8 cellular contexts compared by ENCODE assay signal in the genomic region with DNA sequence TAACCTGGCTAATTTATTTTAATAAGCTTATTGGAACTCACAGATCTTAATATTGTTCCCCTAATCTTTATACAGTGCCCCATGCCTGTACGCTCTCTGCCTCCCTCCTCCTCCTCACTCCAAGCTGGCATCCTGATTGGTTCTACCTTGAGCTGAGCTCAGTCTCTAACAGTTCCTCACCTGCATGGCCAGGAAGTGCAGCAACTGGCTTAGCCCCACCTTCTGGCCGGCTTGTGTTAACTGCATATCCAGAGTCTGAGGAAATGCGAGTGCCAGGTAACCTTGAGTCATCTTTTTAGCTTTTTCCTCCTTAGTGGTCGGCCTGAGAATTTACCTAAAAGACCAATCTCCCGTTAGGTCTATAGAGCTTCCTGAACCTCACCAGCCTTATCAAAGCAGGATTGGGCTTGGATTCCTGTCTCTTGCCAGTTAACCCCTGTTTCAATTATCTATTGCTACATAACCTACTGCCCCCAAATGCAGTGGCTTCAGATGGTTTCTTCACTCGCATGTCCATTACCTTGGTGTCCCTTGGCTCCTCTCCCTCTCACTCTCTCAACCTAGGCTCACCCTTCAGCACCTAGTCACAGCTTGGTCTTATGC.
DNase-seq lines count a peak whose midpoint lies in the region; ATAC-seq and TF ChIP-seq lines count a peak whose summit lies in the region.

No MANE protein-coding gene starts in this region.

- DNase-seq in CD4-positive, alpha-beta memory T cell, result peak; percentile 46 to 66 (median 58)
- DNase-seq in NCI-H146 treated with DMSO at 0.1 percent for 48 hours (lab: John Stamatoyannopoulos, UW; ENCODE audit: unreplicated experiment) (peak; percentile 48), fibroblast of pulmonary artery (ENCODE audit: low read depth) (no peak), mesenteric fat pad (ENCODE audit: low spot score) (no peak)
- DNase-seq in activated CD4-positive, alpha-beta memory T cell treated with anti-CD3 and anti-CD28 coated beads for 36 hours, result peak; percentile 72
- DNase-seq in stimulated activated CD4-positive, alpha-beta T cell treated with anti-CD3 and anti-CD28 coated beads, Interleukin-2, amount 100 ng/mL, for 48 hours, result peak; percentile 24 to 37

- peaks cover 2 to 4% of the 10 kb centered on the region in 2 donors for H3K27me3 Mint-ChIP-seq in CD4-positive, alpha-beta memory T cell
- H3K27me3 Mint-ChIP-seq in activated CD4-positive, alpha-beta memory T cell treated with anti-CD3 and anti-CD28 coated beads for 36 hours, result no peaks in the 10 kb centered on the region

- H3K4me3 ChIP-seq in CD4-positive, alpha-beta memory T cell (ENCODE audit: low read length in 2 of 2), result no peak overlapping the region
- H3K4me3 ChIP-seq in fibroblast of pulmonary artery (replicated peaks; ENCODE audit: low read depth, low read length), result no peak overlapping the region

- H3K27ac ChIP-seq in CD4-positive, alpha-beta memory T cell (ENCODE audit: low read depth, low read length), result no peak overlapping the region

- peaks cover 0 to under 1% (median 0%) of the 10 kb centered on the region in 8 donors for H3K9me3 Mint-ChIP-seq in CD4-positive, alpha-beta memory T cell
- no peaks in the 10 kb centered on the region for H3K9me3 Mint-ChIP-seq in activated CD4-positive, alpha-beta memory T cell treated with anti-CD3 and anti-CD28 coated beads for 36 hours

- ATAC-seq in GM21360 (IDR thresholded peaks at IDR 0.05; ENCODE audit: unreplicated experiment), result peak; percentile 73
- no peak for ATAC-seq in HG03039 (IDR thresholded peaks at IDR 0.05; ENCODE audit: unreplicated experiment)

- no peaks in the 10 kb centered on the region for H3K36me3 ChIP-seq in CD4-positive, alpha-beta memory T cell (ENCODE audit: insufficient read depth, low read length)

- TF ChIP-seq CTCF in fibroblast of pulmonary artery (IDR thresholded peaks at IDR 0.05; ENCODE audit: low read length, missing control alignments), result peak; percentile 29

- CTCF ChIA-PET in CD4-positive, alpha-beta memory T cell (lab: Charles Lee; ENCODE audit: partially characterized antibody), result interaction anchor here (0.6 to 4.1 kb wide), 53 partner anchors 9 to 625 kb away, joined by 3 to 52 read pairs (median 4); no protein-coding TSS in a partner anchor
- CTCF ChIA-PET in activated CD4-positive, alpha-beta memory T cell treated with anti-CD3 and anti-CD28 coated beads for 36 hours (lab: Charles Lee), result interaction anchor here (0.6 to 2.5 kb wide), 25 partner anchors 9 to 583 kb away, joined by 3 to 18 read pairs (median 4); no protein-coding TSS in a partner anchor

- no peaks in the 10 kb centered on the region for H3K9me3 ChIP-seq in CD4-positive, alpha-beta memory T cell (ENCODE audit: control insufficient read depth in 1 of 2, low read length in 2 of 2)

- intact Hi-C loops in CD4-positive, alpha-beta memory T cell (cut with micrococcal nuclease), result loop anchor here (1.0 to 2.0 kb wide), 3 partner anchors 90 to 201 kb away; a partner anchor contains a TSS
- intact Hi-C loops in activated CD4-positive, alpha-beta memory T cell treated with anti-CD3 and anti-CD28 coated beads for 36 hours (cut with micrococcal nuclease), result loop anchor here (1.0 to 2.0 kb wide), 3 partner anchors 92 to 201 kb away; no protein-coding TSS in a partner anchor

- H3K4me1 Mint-ChIP-seq in CD4-positive, alpha-beta memory T cell, result peaks cover 2 to 8% (median 4%) of the 10 kb centered on the region in 4 donors
- peaks cover 8% of the 10 kb centered on the region for H3K4me1 Mint-ChIP-seq in activated CD4-positive, alpha-beta memory T cell treated with anti-CD3 and anti-CD28 coated beads for 36 hours (ENCODE audit: low read depth)

- H3K36me3 Mint-ChIP-seq in CD4-positive, alpha-beta memory T cell, result no peaks in the 10 kb centered on the region
- no peaks in the 10 kb centered on the region for H3K36me3 Mint-ChIP-seq in activated CD4-positive, alpha-beta memory T cell treated with anti-CD3 and anti-CD28 coated beads for 36 hours

- H3K27ac Mint-ChIP-seq in CD4-positive, alpha-beta memory T cell, result peak overlapping the region in 1 of 7 donors; percentile 38
- no peak overlapping the region for H3K27ac Mint-ChIP-seq in activated CD4-positive, alpha-beta memory T cell treated with anti-CD3 and anti-CD28 coated beads for 36 hours

- no peak overlapping the region for H3K4me3 Mint-ChIP-seq in CD4-positive, alpha-beta memory T cell
- H3K4me3 Mint-ChIP-seq in activated CD4-positive, alpha-beta memory T cell treated with anti-CD3 and anti-CD28 coated beads for 36 hours, result no peak overlapping the region

- H3K4me1 ChIP-seq in CD4-positive, alpha-beta memory T cell (ENCODE audit: insufficient read depth, low read length), result peaks cover 4% of the 10 kb centered on the region

- POLR2A ChIA-PET in CD4-positive, alpha-beta memory T cell (lab: Charles Lee; ENCODE audit: partially characterized antibody), result interaction anchor here (0.7 to 1.3 kb wide), 3 partner anchors 176 to 422 kb away, joined by 3 to 4 read pairs (median 3); no protein-coding TSS in a partner anchor
- POLR2A ChIA-PET in activated CD4-positive, alpha-beta memory T cell treated with anti-CD3 and anti-CD28 coated beads for 36 hours (lab: Charles Lee), result no interaction called here

- H3K27me3 ChIP-seq in CD4-positive, alpha-beta memory T cell (ENCODE audit: insufficient read depth, low read length), result no peaks in the 10 kb centered on the region

Comparison
In these comparisons a context has a peak if more than half of its experiments do, and no peak if none do; other contexts are left out.
1. DNase-seq: peak in CD4-positive, alpha-beta memory T cell (5 of 5), NCI-H146 treated with DMSO at 0.1 percent for 48 hours (single experiment), activated CD4-positive, alpha-beta memory T cell treated with anti-CD3 and anti-CD28 coated beads for 36 hours (single experiment) and stimulated activated CD4-positive, alpha-beta T cell treated with anti-CD3 and anti-CD28 coated beads, Interleukin-2, amount 100 ng/mL, for 48 hours (2 of 2); none in fibroblast of pulmonary artery (single experiment) and mesenteric fat pad (single experiment).